In the genomic region with DNA sequence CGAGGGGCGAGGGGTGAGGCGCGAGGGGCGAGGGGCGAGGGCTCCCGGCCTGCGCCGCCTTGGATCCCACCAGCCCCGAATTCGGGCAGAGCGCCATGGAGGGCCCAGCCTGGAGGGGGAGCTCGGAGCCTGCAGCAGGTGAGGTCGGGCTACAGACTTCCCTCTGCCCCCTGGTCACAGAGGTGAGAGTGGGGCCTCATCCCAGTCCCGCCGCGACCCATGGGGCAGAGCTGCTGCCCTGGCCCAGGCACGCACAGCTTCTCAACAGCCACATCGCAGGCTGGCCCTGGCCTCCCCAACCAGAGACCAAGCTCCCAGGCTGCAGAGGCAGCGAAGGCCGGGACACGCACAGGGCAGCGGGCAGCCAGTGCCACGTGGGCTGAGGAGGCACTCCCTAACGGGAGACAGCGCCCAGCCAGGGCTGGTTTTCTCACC, we compare ENCODE assay signal across 2 cellular contexts.
TF ChIP-seq lines count a peak whose summit lies in the region.

No MANE protein-coding gene starts in this region.

TF ChIP-seq in SK-N-SH treated with all-trans-retinoic acid at 6 μM for 48 hours, 23 proteins besides CTCF, POLR2A, EP300 and RAD21 (continued from another document):
- TF ChIP-seq, protein P1, sequence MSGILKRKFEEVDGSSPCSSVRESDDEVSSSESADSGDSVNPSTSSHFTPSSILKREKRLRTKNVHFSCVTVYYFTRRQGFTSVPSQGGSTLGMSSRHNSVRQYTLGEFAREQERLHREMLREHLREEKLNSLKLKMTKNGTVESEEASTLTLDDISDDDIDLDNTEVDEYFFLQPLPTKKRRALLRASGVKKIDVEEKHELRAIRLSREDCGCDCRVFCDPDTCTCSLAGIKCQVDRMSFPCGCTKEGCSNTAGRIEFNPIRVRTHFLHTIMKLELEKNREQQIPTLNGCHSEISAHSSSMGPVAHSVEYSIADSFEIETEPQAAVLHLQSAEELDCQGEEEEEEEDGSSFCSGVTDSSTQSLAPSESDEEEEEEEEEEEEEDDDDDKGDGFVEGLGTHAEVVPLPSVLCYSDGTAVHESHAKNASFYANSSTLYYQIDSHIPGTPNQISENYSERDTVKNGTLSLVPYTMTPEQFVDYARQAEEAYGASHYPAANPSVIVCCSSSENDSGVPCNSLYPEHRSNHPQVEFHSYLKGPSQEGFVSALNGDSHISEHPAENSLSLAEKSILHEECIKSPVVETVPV (CRISPR knock-in tag; IDR thresholded peaks at IDR 0.05): no peak
- TF ChIP-seq ISL1 (CRISPR knock-in tag; IDR thresholded peaks at IDR 0.05): no peak

TF ChIP-seq in SK-N-SH, 30 proteins besides CTCF, POLR2A, EP300 and RAD21 (continued from another document):
- TF ChIP-seq, protein P2, sequence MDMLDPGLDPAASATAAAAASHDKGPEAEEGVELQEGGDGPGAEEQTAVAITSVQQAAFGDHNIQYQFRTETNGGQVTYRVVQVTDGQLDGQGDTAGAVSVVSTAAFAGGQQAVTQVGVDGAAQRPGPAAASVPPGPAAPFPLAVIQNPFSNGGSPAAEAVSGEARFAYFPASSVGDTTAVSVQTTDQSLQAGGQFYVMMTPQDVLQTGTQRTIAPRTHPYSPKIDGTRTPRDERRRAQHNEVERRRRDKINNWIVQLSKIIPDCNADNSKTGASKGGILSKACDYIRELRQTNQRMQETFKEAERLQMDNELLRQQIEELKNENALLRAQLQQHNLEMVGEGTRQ (IDR thresholded peaks at IDR 0.05; ENCODE audit: borderline replicate concordance, low read depth, low read length): no peak
